In genomic region chr12:131242741-131243496, GRCh38 we compare ENCODE assay signal across 10 cellular contexts.
DNase-seq lines count a peak whose midpoint lies in the region; ATAC-seq and TF ChIP-seq lines count a peak whose summit lies in the region.
"Had no signal": no experiment of that assay in that cellular context is flagged by ENCODE, and none has a peak within 500 bp of the region (broad histone marks: within the 10 kb centered on the region; RNA-seq: fewer than 3 reads in every experiment).

No MANE protein-coding gene starts in this region.

- H3K9me3 ChIP-seq in psoas muscle: no peaks in the 10 kb centered on the region

- no peaks in the 10 kb centered on the region for H3K4me1 ChIP-seq in psoas muscle

- peaks cover 22% of the 10 kb centered on the region for H3K27me3 Mint-ChIP-seq in Calu3 (ENCODE audit: unreplicated experiment)

- H3K4me3 ChIP-seq in psoas muscle: no peak overlapping the region

- peaks cover 5% of the 10 kb centered on the region for H3K36me3 Mint-ChIP-seq in Calu3 (ENCODE audit: insufficient read depth, unreplicated experiment)

- DNase-seq in A172 (ENCODE audit: low spot score) (peak; percentile 64), Calu3 (peak; percentile 33), NCI-H2171 treated with DMSO at 0.1 percent for 48 hours (lab: John Stamatoyannopoulos, UW) (peak; percentile 95), erythroblast (lab: John Stamatoyannopoulos, UW) (peak; percentile 31 to 44), left colon (no peak), cerebellar nuclear complex (lab: John Stamatoyannopoulos, UW) (no peak), psoas muscle (no peak), HPDE6-E6E7 (ENCODE audit: extremely low spot score) (no peak)
- DNase-seq: activated CD8-positive, alpha-beta memory T cell treated with anti-CD3 and anti-CD28 coated beads for 24 hours; NCI-H69 had no signal

- H3K27ac Mint-ChIP-seq in Calu3 (ENCODE audit: unreplicated experiment): no peak overlapping the region

- H3K27ac ChIP-seq in psoas muscle: no peak overlapping the region

- H3K27me3 ChIP-seq in psoas muscle (ENCODE audit: insufficient read depth in 3 of 3, low read length in 2 of 3): peaks cover 0 to 5% (median 0%) of the 10 kb centered on the region in 3 donors

- WGBS in psoas muscle, 3 donors: 88 to 90% (median 90%) methylated on average over 5 of the region's 5 CpGs

- TF ChIP-seq POLR2A in erythroblast (IDR thresholded peaks at IDR 0.05; ENCODE audit: low read length): no peak

- no TSS peak for BruUV-seq in Calu3 (replicated peaks; lab: Mats Ljungman, UMichigan)

- peaks cover 4% of the 10 kb centered on the region for H3K9me3 Mint-ChIP-seq in Calu3 (ENCODE audit: low read depth, unreplicated experiment)

- TF ChIP-seq CTCF in Calu3 (IDR thresholded peaks at IDR 0.05; ENCODE audit: unreplicated experiment): no peak
- no peak for TF ChIP-seq CTCF in psoas muscle (IDR thresholded peaks at IDR 0.05)

- no peak for ATAC-seq in left colon
- no peak for ATAC-seq in psoas muscle

- CTCF ChIA-PET in Calu3 (lab: Charles Lee): no interaction called here

- no peak overlapping the region for H3K4me3 Mint-ChIP-seq in Calu3 (ENCODE audit: low read depth, unreplicated experiment)

- no peaks in the 10 kb centered on the region for H3K36me3 ChIP-seq in psoas muscle (ENCODE audit: insufficient read depth in 1 of 2, low read depth in 1 of 2)

- intact Hi-C loops in Calu3 (cut with micrococcal nuclease; ENCODE audit: unreplicated experiment): no loop called here
- intact Hi-C loops in left colon (cut with DNase I, micrococcal nuclease): no loop called here
- intact Hi-C loops in psoas muscle (cut with DNase I): no loop called here

- no peaks in the 10 kb centered on the region for H3K4me1 Mint-ChIP-seq in Calu3 (ENCODE audit: low read depth, unreplicated experiment)

Comparison
In these comparisons a context has a peak if more than half of its experiments do, and no peak if none do; other contexts are left out.
1. DNase-seq: peak in A172 (single experiment), Calu3 (single experiment), NCI-H2171 treated with DMSO at 0.1 percent for 48 hours (single experiment) and erythroblast (2 of 2); none in left colon (0 of 2), cerebellar nuclear complex (0 of 2), psoas muscle (0 of 2) and HPDE6-E6E7 (single experiment).